Comparison of ENCODE assay signal across 19 cellular contexts in the genomic region with DNA sequence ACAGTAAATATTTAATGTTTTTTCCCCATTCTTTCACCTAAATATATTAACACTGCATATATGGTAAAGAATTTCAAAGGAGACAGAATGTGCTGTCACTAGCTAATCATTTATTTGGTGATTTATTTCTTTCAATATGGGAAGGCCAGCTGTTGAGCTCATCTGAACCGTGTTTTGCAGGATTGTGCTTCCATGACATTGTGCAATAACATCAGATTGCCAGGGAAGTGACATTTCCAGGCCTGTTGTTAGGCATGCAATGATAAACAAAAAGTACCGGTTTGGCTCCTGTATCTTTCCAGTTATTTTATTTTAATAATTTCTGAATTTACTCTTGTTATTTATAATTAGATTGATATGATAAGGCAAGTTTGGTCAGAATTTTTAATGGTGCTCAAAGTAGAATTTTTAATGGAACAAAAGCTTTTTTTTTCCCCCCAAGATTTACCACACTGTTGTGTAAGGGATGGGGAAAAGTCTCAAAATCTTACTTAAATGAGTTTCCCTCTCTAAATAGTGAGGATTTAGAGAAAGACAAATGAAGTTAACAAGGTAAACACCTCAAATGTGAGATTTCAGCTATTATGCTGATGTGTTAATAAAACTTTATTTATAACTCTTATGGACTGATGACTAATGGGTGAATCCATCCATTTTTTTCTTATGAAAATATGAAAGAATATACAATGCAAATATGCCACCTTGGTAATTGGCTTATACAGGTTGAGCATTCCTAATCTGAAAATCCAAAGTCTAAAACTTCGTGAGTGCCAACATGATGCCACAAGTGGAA. TPM values are rescaled to one million over a fixed set of nuclear protein-coding genes. Genes with fewer than 3 reads are reported as not detected.
DNase-seq lines count a peak whose midpoint lies in the region; ATAC-seq and TF ChIP-seq lines count a peak whose summit lies in the region.
"Had no signal": no experiment of that assay in that cellular context is flagged by ENCODE, and none has a peak within 500 bp of the region (broad histone marks: within the 10 kb centered on the region; RNA-seq: fewer than 3 reads in every experiment).

No MANE protein-coding gene starts in this region.

- DNase-seq in AG20443 (ENCODE audit: low spot score), result peak; percentile 62
- DNase-seq in LHCN-M2 (ENCODE audit: low read depth), result peak; percentile 39
- DNase-seq in epithelial cell of proximal tubule (ENCODE audit: low read depth), result peak; percentile 49
- DNase-seq in left lobe of liver (ENCODE audit: low spot score), result no peak
- no peak for DNase-seq in ureter (ENCODE audit: low spot score)
- no peak for DNase-seq in activated T-cell treated with anti-CD3 and anti-CD28 coated beads for 4 hours
- DNase-seq in NCI-H748 treated with DMSO at 0.1 percent for 48 hours (lab: John Stamatoyannopoulos, UW), result no peak
- DNase-seq: activated CD4-positive, alpha-beta T cell treated with anti-CD3 and anti-CD28 coated beads, Interleukin-2, amount 50 U/mL, for 48 hours; activated naive CD4-positive, alpha-beta T cell treated with anti-CD3 and anti-CD28 coated beads, Interleukin-2, amount 50 U/mL, for 16 hours; activated T-cell treated with anti-CD3 and anti-CD28 coated beads, Interleukin-2, amount 50 U/mL, for 24 hours; dorsolateral prefrontal cortex; erythroblast; islet precursor cell; MV-4-11; NCI-H2107; stimulated activated CD4-positive, alpha-beta T cell treated with anti-CD3 and anti-CD28 coated beads, Interleukin-1b, Interleukin-23, amount 100 ng/mL, for 48 hours; stimulated activated naive CD8-positive, alpha-beta T cell treated with anti-CD3 and anti-CD28 coated beads, Interleukin-15, amount 100 ng/mL, for 72 hours; T-cell had no signal

- H3K4me3 ChIP-seq in epithelial cell of proximal tubule (ENCODE audit: low read depth, low read length), result no peak overlapping the region
- H3K4me3 ChIP-seq: dorsolateral prefrontal cortex had no signal

- TF ChIP-seq CTCF in epithelial cell of proximal tubule (conservative IDR thresholded peaks at IDR 0.05; ENCODE audit: low read depth, low read length), result no peak

- ATAC-seq in left lobe of liver (peak; percentile 92), SK-N-SH treated with all-trans-retinoic acid at 6 μM for 48 hours (no peak)
- ATAC-seq: stimulated activated naive CD8-positive, alpha-beta T cell treated with anti-CD3 and anti-CD28 coated beads, Interleukin-15, amount 100 ng/mL, for 72 hours; T-cell had no signal

TF ChIP-seq in SK-N-SH treated with all-trans-retinoic acid at 6 μM for 48 hours, 23 proteins besides CTCF, POLR2A, EP300 and RAD21:
- TF ChIP-seq, protein P1, sequence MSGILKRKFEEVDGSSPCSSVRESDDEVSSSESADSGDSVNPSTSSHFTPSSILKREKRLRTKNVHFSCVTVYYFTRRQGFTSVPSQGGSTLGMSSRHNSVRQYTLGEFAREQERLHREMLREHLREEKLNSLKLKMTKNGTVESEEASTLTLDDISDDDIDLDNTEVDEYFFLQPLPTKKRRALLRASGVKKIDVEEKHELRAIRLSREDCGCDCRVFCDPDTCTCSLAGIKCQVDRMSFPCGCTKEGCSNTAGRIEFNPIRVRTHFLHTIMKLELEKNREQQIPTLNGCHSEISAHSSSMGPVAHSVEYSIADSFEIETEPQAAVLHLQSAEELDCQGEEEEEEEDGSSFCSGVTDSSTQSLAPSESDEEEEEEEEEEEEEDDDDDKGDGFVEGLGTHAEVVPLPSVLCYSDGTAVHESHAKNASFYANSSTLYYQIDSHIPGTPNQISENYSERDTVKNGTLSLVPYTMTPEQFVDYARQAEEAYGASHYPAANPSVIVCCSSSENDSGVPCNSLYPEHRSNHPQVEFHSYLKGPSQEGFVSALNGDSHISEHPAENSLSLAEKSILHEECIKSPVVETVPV (CRISPR knock-in tag; IDR thresholded peaks at IDR 0.05), result no peak
- TF ChIP-seq CSDC2 (CRISPR knock-in tag; IDR thresholded peaks at IDR 0.05) (no peak), ZFP30 (CRISPR knock-in tag; IDR thresholded peaks at IDR 0.05) (no peak), ZC3H10 (CRISPR knock-in tag; IDR thresholded peaks at IDR 0.05) (no peak), TOX (CRISPR knock-in tag; IDR thresholded peaks at IDR 0.05; ENCODE audit: borderline replicate concordance) (no peak), SNAI2 (CRISPR knock-in tag; IDR thresholded peaks at IDR 0.05) (no peak), ISL1 (CRISPR knock-in tag; IDR thresholded peaks at IDR 0.05) (no peak), TCF4 (CRISPR knock-in tag; IDR thresholded peaks at IDR 0.05; ENCODE audit: borderline replicate concordance) (no peak), ZNF70 (CRISPR knock-in tag; IDR thresholded peaks at IDR 0.05) (no peak), ZFP3 (CRISPR knock-in tag; IDR thresholded peaks at IDR 0.05) (no peak), GLIS3 (CRISPR knock-in tag; IDR thresholded peaks at IDR 0.05) (no peak), PPARA (CRISPR knock-in tag; IDR thresholded peaks at IDR 0.05; ENCODE audit: borderline replicate concordance) (no peak)
- TF ChIP-seq, protein P2, sequence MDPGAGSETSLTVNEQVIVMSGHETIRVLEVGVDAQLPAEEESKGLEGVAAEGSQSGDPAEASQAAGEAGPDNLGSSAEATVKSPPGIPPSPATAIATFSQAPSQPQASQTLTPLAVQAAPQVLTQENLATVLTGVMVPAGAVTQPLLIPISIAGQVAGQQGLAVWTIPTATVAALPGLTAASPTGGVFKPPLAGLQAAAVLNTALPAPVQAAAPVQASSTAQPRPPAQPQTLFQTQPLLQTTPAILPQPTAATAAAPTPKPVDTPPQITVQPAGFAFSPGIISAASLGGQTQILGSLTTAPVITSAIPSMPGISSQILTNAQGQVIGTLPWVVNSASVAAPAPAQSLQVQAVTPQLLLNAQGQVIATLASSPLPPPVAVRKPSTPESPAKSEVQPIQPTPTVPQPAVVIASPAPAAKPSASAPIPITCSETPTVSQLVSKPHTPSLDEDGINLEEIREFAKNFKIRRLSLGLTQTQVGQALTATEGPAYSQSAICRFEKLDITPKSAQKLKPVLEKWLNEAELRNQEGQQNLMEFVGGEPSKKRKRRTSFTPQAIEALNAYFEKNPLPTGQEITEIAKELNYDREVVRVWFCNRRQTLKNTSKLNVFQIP (CRISPR knock-in tag; IDR thresholded peaks at IDR 0.05; ENCODE audit: borderline replicate concordance, low read depth), result no peak
- TF ChIP-seq, protein P3, sequence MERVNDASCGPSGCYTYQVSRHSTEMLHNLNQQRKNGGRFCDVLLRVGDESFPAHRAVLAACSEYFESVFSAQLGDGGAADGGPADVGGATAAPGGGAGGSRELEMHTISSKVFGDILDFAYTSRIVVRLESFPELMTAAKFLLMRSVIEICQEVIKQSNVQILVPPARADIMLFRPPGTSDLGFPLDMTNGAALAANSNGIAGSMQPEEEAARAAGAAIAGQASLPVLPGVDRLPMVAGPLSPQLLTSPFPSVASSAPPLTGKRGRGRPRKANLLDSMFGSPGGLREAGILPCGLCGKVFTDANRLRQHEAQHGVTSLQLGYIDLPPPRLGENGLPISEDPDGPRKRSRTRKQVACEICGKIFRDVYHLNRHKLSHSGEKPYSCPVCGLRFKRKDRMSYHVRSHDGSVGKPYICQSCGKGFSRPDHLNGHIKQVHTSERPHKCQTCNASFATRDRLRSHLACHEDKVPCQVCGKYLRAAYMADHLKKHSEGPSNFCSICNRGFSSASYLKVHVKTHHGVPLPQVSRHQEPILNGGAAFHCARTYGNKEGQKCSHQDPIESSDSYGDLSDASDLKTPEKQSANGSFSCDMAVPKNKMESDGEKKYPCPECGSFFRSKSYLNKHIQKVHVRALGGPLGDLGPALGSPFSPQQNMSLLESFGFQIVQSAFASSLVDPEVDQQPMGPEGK (CRISPR knock-in tag; IDR thresholded peaks at IDR 0.05; ENCODE audit: borderline replicate concordance), result no peak

RNA-seq across cellular contexts. Expression of a gene that starts 52.7 kb away (rescaled TPM):
- total RNA-seq in LHCN-M2 (2014; rRNA removed), result 19.5 and 20.5 TPM in 2 replicates
- 5.4 TPM for polyA plus RNA-seq in LHCN-M2 (2012)
- 46.4 and 47.7 TPM in 2 replicates for total RNA-seq in epithelial cell of proximal tubule
- total RNA-seq in left lobe of liver, result 10.4 TPM
- 27.5 TPM for total RNA-seq in ureter

Comparison
In these comparisons a context has a peak if more than half of its experiments do, and no peak if none do; other contexts are left out.
1. DNase-seq: peak in AG20443 (single experiment), LHCN-M2 (single experiment) and epithelial cell of proximal tubule (single experiment); none in left lobe of liver (single experiment), ureter (single experiment), activated T-cell treated with anti-CD3 and anti-CD28 coated beads for 4 hours (single experiment) and NCI-H748 treated with DMSO at 0.1 percent for 48 hours (single experiment).